In genomic region chr2:239223029-239223329, GRCh38 we compare ENCODE assay signal across 9 cellular contexts.
A peak's percentile ranks its signal among the peaks of the same experiment; 100 is the strongest.
DNase-seq lines count a peak whose midpoint lies in the region; ATAC-seq and TF ChIP-seq lines count a peak whose summit lies in the region.
"Had no signal": no experiment of that assay in that cellular context is flagged by ENCODE, and none has a peak within 500 bp of the region (broad histone marks: within the 10 kb centered on the region; RNA-seq: fewer than 3 reads in every experiment).

No MANE protein-coding gene starts in this region.

- peak overlapping the region in 7 of 8 donors; percentile 45 to 80 (median 72) for H3K4me3 Mint-ChIP-seq in naive B cell
- no peak overlapping the region for H3K4me3 Mint-ChIP-seq in stimulated activated memory B cell treated with anti-CD40 and anti-IgM and Interleukin-4, amounts not matched to agents 10 μg/mL and 1 μg/mL and 100 μg/mL, for 72 hours

- peak overlapping the region in 4 of 6 donors; percentile 55 to 72 (median 63) for H3K27ac Mint-ChIP-seq in naive B cell
- H3K27ac Mint-ChIP-seq in stimulated activated memory B cell treated with anti-CD40 and anti-IgM and Interleukin-4, amounts not matched to agents 10 μg/mL and 1 μg/mL and 100 μg/mL, for 72 hours: no peak overlapping the region

- no peak for TF ChIP-seq POLR2A in vagina (IDR thresholded peaks at IDR 0.05)

- ATAC-seq in Right ventricle myocardium inferior (peak; percentile 10), Right ventricle myocardium superior (ENCODE audit: poor library complexity) (no peak), naive B cell (ENCODE audit: low read depth in 2 of 2) (no peak), GM21528 (IDR thresholded peaks at IDR 0.05; ENCODE audit: low FRiP score, unreplicated experiment) (no peak)
- no peak for ATAC-seq in stimulated activated memory B cell treated with anti-CD40 and anti-IgM and Interleukin-4, amounts not matched to agents 10 μg/mL and 1 μg/mL and 100 μg/mL, for 72 hours

- H3K27me3 Mint-ChIP-seq in naive B cell: peaks cover 0 to 5% (median 4%) of the 10 kb centered on the region in 3 donors
- no peaks in the 10 kb centered on the region for H3K27me3 Mint-ChIP-seq in stimulated activated memory B cell treated with anti-CD40 and anti-IgM and Interleukin-4, amounts not matched to agents 10 μg/mL and 1 μg/mL and 100 μg/mL, for 72 hours

- H3K4me1 ChIP-seq in vagina: peaks cover 73% of the 10 kb centered on the region
- H3K4me1 ChIP-seq in effector memory CD4-positive, alpha-beta T cell (ENCODE audit: control insufficient read depth, insufficient read depth, low read length, poor library complexity, severe bottlenecking): peaks cover 22% of the 10 kb centered on the region

- no peak for TF ChIP-seq CTCF in vagina (IDR thresholded peaks at IDR 0.05)

- no peaks in the 10 kb centered on the region for H3K27me3 ChIP-seq in vagina
- H3K27me3 ChIP-seq in effector memory CD4-positive, alpha-beta T cell (replicated peaks; ENCODE audit: control insufficient read depth, insufficient read depth, low read length, poor library complexity, severe bottlenecking): no peaks in the 10 kb centered on the region

- peaks cover 45 to 69% (median 59%) of the 10 kb centered on the region in 3 donors for H3K4me1 Mint-ChIP-seq in naive B cell
- peaks cover 31% of the 10 kb centered on the region for H3K4me1 Mint-ChIP-seq in stimulated activated memory B cell treated with anti-CD40 and anti-IgM and Interleukin-4, amounts not matched to agents 10 μg/mL and 1 μg/mL and 100 μg/mL, for 72 hours

- H3K9me3 ChIP-seq in vagina: no peaks in the 10 kb centered on the region
- H3K9me3 ChIP-seq in effector memory CD4-positive, alpha-beta T cell (ENCODE audit: control insufficient read depth, low read length): no peaks in the 10 kb centered on the region

- H3K4me3 ChIP-seq in vagina: no peak overlapping the region
- H3K4me3 ChIP-seq in effector memory CD4-positive, alpha-beta T cell (ENCODE audit: insufficient read depth, low read depth, low read length, poor library complexity, severe bottlenecking): no peak overlapping the region

- intact Hi-C loops in Right ventricle myocardium inferior (cut with DNase I): no loop called here
- intact Hi-C loops in Right ventricle myocardium superior (cut with DNase I): no loop called here
- intact Hi-C loops in vagina (cut with DNase I): loop anchor here (10.0 kb wide), 1 partner anchor 92 kb away; no protein-coding TSS in a partner anchor

- H3K27ac ChIP-seq in cingulate gyrus (ENCODE audit: low read depth, low read length): peak overlapping the region; percentile 91
- H3K27ac ChIP-seq in vagina: peak overlapping the region; percentile 86
- no peak overlapping the region for H3K27ac ChIP-seq in effector memory CD4-positive, alpha-beta T cell (ENCODE audit: insufficient read depth, low read length, poor library complexity, severe bottlenecking)

- DNase-seq in Right ventricle myocardium inferior (ENCODE audit: missing footprints) (no peak), Right ventricle myocardium superior (no peak), naive B cell (no peak), vagina (ENCODE audit: extremely low spot score in 2 of 2) (no peak)
- no peak for DNase-seq in effector memory CD4-positive, alpha-beta T cell
- DNase-seq: activated CD8-positive, alpha-beta memory T cell treated with anti-CD3 and anti-CD28 coated beads, Interleukin-2, amount 50 U/mL, for 48 hours had no signal

- peaks cover 0 to under 1% of the 10 kb centered on the region in 2 donors for H3K36me3 Mint-ChIP-seq in naive B cell
- H3K36me3 Mint-ChIP-seq in stimulated activated memory B cell treated with anti-CD40 and anti-IgM and Interleukin-4, amounts not matched to agents 10 μg/mL and 1 μg/mL and 100 μg/mL, for 72 hours: peaks cover 5% of the 10 kb centered on the region

- H3K9me3 Mint-ChIP-seq in naive B cell: no peaks in the 10 kb centered on the region
- H3K9me3 Mint-ChIP-seq in stimulated activated memory B cell treated with anti-CD40 and anti-IgM and Interleukin-4, amounts not matched to agents 10 μg/mL and 1 μg/mL and 100 μg/mL, for 72 hours: no peaks in the 10 kb centered on the region

- H3K36me3 ChIP-seq in vagina: no peaks in the 10 kb centered on the region
- H3K36me3 ChIP-seq in effector memory CD4-positive, alpha-beta T cell (ENCODE audit: control insufficient read depth, insufficient read depth, low read length): no peaks in the 10 kb centered on the region
